9 cellular contexts compared by ENCODE assay signal in the genomic region with DNA sequence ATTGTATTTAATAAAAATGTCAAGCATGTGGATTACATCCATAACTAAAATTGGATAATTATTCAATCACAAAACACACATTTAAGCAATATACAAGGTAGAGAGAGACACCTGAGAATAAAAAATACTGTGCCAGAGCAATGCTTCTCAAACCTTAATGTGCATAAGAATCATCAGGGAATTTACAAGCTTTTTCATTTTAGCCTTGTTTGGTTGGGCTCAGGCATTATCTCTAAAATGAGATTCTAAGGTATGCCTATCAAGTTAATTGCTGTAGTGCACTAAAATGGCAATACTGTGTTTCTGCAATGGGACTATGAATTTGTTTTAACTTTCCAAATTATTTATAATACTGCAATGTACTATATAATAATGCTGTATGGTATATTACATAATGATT. TPM values are rescaled to one million over a fixed set of nuclear protein-coding genes. Genes with fewer than 3 reads are reported as not detected.
DNase-seq lines count a peak whose midpoint lies in the region; ATAC-seq lines count a peak whose summit lies in the region.
"Had no signal": no experiment of that assay in that cellular context is flagged by ENCODE, and none has a peak within 500 bp of the region (broad histone marks: within the 10 kb centered on the region; RNA-seq: fewer than 3 reads in every experiment).

No MANE protein-coding gene starts in this region.

- peak overlapping the region; percentile 85 for H3K27ac ChIP-seq in ACC112 (ENCODE audit: low read depth, low read length)
- peak overlapping the region; percentile 96 for H3K27ac ChIP-seq in HUES64 (ENCODE audit: low read depth, low read length)
- peak overlapping the region; percentile 58 for H3K27ac ChIP-seq in caudate nucleus (ENCODE audit: low read depth, low read length)
- H3K27ac ChIP-seq in muscle layer of colon (ENCODE audit: low read depth, low read length), result peak overlapping the region; percentile 89

- DNase-seq in caudate nucleus (lab: John Stamatoyannopoulos, UW), result no peak
- DNase-seq in NCI-H2029 (lab: John Stamatoyannopoulos, UW), result no peak
- no peak for DNase-seq in NCI-H1694 (lab: John Stamatoyannopoulos, UW)
- DNase-seq: NCI-H1436 treated with DMSO at 0.1 percent for 48 hours had no signal

- H3K4me3 ChIP-seq in ACC112 (ENCODE audit: low read depth, low read length), result peak overlapping the region; percentile 95
- peak overlapping the region; percentile 98 for H3K4me3 ChIP-seq in HUES64 (ENCODE audit: low read length)
- H3K4me3 ChIP-seq in muscle layer of colon (ENCODE audit: low read depth in 1 of 2, low read length in 2 of 2), result peak overlapping the region; percentile 73 to 99

- H3K27me3 ChIP-seq in ACC112 (ENCODE audit: insufficient read depth, low read length), result no peaks in the 10 kb centered on the region
- no peaks in the 10 kb centered on the region for H3K27me3 ChIP-seq in HUES64 (ENCODE audit: insufficient read depth, low read length)
- H3K27me3 ChIP-seq in muscle layer of colon (ENCODE audit: control insufficient read depth in 1 of 2, insufficient read depth in 2 of 2, low read length in 2 of 2), result no peaks in the 10 kb centered on the region

- H3K4me1 ChIP-seq in ACC112 (ENCODE audit: control insufficient read depth, insufficient read depth, low read length, unreplicated experiment), result peaks cover 6% of the 10 kb centered on the region
- peaks cover 7% of the 10 kb centered on the region; the same call in 1 of the 2 replicates for H3K4me1 ChIP-seq in HUES64 (ENCODE audit: insufficient read depth, low read length)
- H3K4me1 ChIP-seq in muscle layer of colon (ENCODE audit: insufficient read depth, low read length), result peaks cover 22% of the 10 kb centered on the region

- no peaks in the 10 kb centered on the region for H3K9me3 ChIP-seq in HUES64 (ENCODE audit: insufficient read depth, low read depth, low read length)
- H3K9me3 ChIP-seq in muscle layer of colon (ENCODE audit: low read length), result no peaks in the 10 kb centered on the region

- ATAC-seq in HG03280 (IDR thresholded peaks at IDR 0.05; ENCODE audit: unreplicated experiment) (no peak), GM21619 (IDR thresholded peaks at IDR 0.05; ENCODE audit: unreplicated experiment) (no peak)

- H2AFZ ChIP-seq in ACC112 (ENCODE audit: low read length, unreplicated experiment), result peak overlapping the region; percentile 97

- peak overlapping the region; percentile 97 for H3K9ac ChIP-seq in HUES64 (ENCODE audit: low read depth, low read length)
- peak overlapping the region; percentile 80 for H3K9ac ChIP-seq in muscle layer of colon (ENCODE audit: low read length)

- H3K36me3 ChIP-seq in ACC112 (ENCODE audit: insufficient read depth, low read length), result no peaks in the 10 kb centered on the region
- H3K36me3 ChIP-seq in HUES64 (ENCODE audit: insufficient read depth, low read length), result peaks cover 2% of the 10 kb centered on the region
- no peaks in the 10 kb centered on the region for H3K36me3 ChIP-seq in muscle layer of colon (ENCODE audit: insufficient read depth, low read length)

- H3K79me2 ChIP-seq in ACC112 (ENCODE audit: control insufficient read depth, insufficient read depth, low read length, unreplicated experiment), result peaks cover 51% of the 10 kb centered on the region

RNA-seq across cellular contexts. Expression of gene MOB1A, which starts 1.0 kb away (rescaled TPM):
- 48.7 TPM for polyA plus RNA-seq in HUES64 (2013, experiment 1 of 2)
- 62.1 TPM for polyA plus RNA-seq in HUES64 (2013, experiment 2 of 2)

RNA-seq across cellular contexts. Expression of gene MTHFD2, which starts 20.7 kb away (rescaled TPM):
- polyA plus RNA-seq in HUES64 (2013, experiment 1 of 2), result 120 TPM
- polyA plus RNA-seq in HUES64 (2013, experiment 2 of 2), result 127 TPM

RNA-seq across cellular contexts. Expression of gene BOLA3, which starts 30.0 kb away (rescaled TPM):
- 78.2 TPM for polyA plus RNA-seq in HUES64 (2013, experiment 1 of 2)
- polyA plus RNA-seq in HUES64 (2013, experiment 2 of 2), result 91.2 TPM
